ENCODE assay signal across 8 cellular contexts in genomic region chr14:35826218-35826951, GRCh38. TPM values are rescaled to one million over a fixed set of nuclear protein-coding genes. Genes with fewer than 3 reads are reported as not detected.
DNase-seq lines count a peak whose midpoint lies in the region; ATAC-seq, FAIRE-seq and TF ChIP-seq lines count a peak whose summit lies in the region.

Gene BRMS1L, plus strand, starts transcription at chr14:35826338. Its CDS starts 179 bp downstream, at chr14:35826517.

- FAIRE-seq in GM19239 (lab: Jason Lieb, UNC): peak; percentile 98

- peak within 1 kb of the TSS; percentile 99 for H3K4me3 ChIP-seq in BE2C (ENCODE audit: low read depth, low read length)
- peak within 1 kb of the TSS; percentile 99 for H3K4me3 ChIP-seq in choroid plexus epithelial cell (ENCODE audit: low read depth, low read length)
- peak within 1 kb of the TSS; percentile 81 for H3K4me3 ChIP-seq in kidney epithelial cell (ENCODE audit: low read depth, low read length)

- H3K9me3 Mint-ChIP-seq in activated CD4-positive, alpha-beta T cell treated with anti-CD3 and anti-CD28 coated beads for 36 hours (ENCODE audit: low read depth): no peaks in the 10 kb centered on the region

- H3K4me1 ChIP-seq in BE2C: no peaks in the 10 kb centered on the region

- no peaks in the 10 kb centered on the region for H3K9me3 ChIP-seq in BE2C

- peak within 1 kb of the TSS; percentile 71 for H3K4me3 Mint-ChIP-seq in activated CD4-positive, alpha-beta T cell treated with anti-CD3 and anti-CD28 coated beads for 36 hours

- ATAC-seq in HG03442 (IDR thresholded peaks at IDR 0.05; ENCODE audit: unreplicated experiment): peak; percentile 95
- peak; percentile 98 for ATAC-seq in activated CD4-positive, alpha-beta T cell treated with anti-CD3 and anti-CD28 coated beads for 36 hours

- H3K27me3 ChIP-seq in BE2C (no peaks in the 10 kb centered on the region), kidney epithelial cell (ENCODE audit: control insufficient read depth, insufficient read depth, low read length) (no peaks in the 10 kb centered on the region)

- intact Hi-C loops in activated CD4-positive, alpha-beta T cell treated with anti-CD3 and anti-CD28 coated beads for 36 hours (cut with DNase I, micrococcal nuclease): loop anchor here (1.0 to 5.0 kb wide), 10 partner anchors 17 to 1364 kb away; partner anchors contain the start of genes MBIP (in 2 of the 2), PRORP (in 2 of the 2), RALGAPA1 (in 2 of the 2) and FAM177A1 (in 1 of the 2)

- DNase-seq in BE2C (peak; percentile 100), GM19239 (ENCODE audit: insufficient read length, low spot score) (peak; percentile 97), NCI-H510A treated with DMSO at 0.1 percent for 48 hours (lab: John Stamatoyannopoulos, UW) (peak; percentile 99), choroid plexus epithelial cell (ENCODE audit: low read depth) (peak; percentile 100), kidney epithelial cell (ENCODE audit: low read depth) (peak; percentile 98)
- peak; percentile 99 for DNase-seq in activated CD4-positive, alpha-beta T cell treated with anti-CD3 and anti-CD28 coated beads for 36 hours
- DNase-seq in stimulated activated CD4-positive, alpha-beta T cell treated with anti-CD3 and anti-CD28 coated beads, Interleukin-15, amount 100 ng/mL, for 24 hours: peak; percentile 99

- peaks cover 2% of the 10 kb centered on the region for H3K36me3 Mint-ChIP-seq in activated CD4-positive, alpha-beta T cell treated with anti-CD3 and anti-CD28 coated beads for 36 hours (ENCODE audit: low read depth)

- peak within 1 kb of the TSS; percentile 90 for H3K27ac Mint-ChIP-seq in activated CD4-positive, alpha-beta T cell treated with anti-CD3 and anti-CD28 coated beads for 36 hours

- H3K4me1 Mint-ChIP-seq in activated CD4-positive, alpha-beta T cell treated with anti-CD3 and anti-CD28 coated beads for 36 hours: peaks cover 24% of the 10 kb centered on the region

- H3K36me3 ChIP-seq in BE2C (no peaks in the 10 kb centered on the region), kidney epithelial cell (ENCODE audit: control insufficient read depth, insufficient read depth, low read length) (no peaks in the 10 kb centered on the region)

- no peak for TF ChIP-seq CTCF in BE2C (IDR thresholded peaks at IDR 0.05; ENCODE audit: low read depth, low read length)
- TF ChIP-seq CTCF in choroid plexus epithelial cell (conservative IDR thresholded peaks at IDR 0.05; ENCODE audit: low read depth, low read length): no peak
- TF ChIP-seq CTCF in kidney epithelial cell (IDR thresholded peaks at IDR 0.05; ENCODE audit: insufficient read depth, low read length, poor library complexity, severe bottlenecking): no peak

- POLR2A ChIA-PET in activated CD4-positive, alpha-beta T cell treated with anti-CD3 and anti-CD28 coated beads for 36 hours (lab: Charles Lee): interaction anchor here (0.6 to 1.5 kb wide), 7 partner anchors 9 to 845 kb away, joined by 3 to 9 read pairs (median 4); partner anchors contain the start of gene RALGAPA1

- H3K27me3 Mint-ChIP-seq in activated CD4-positive, alpha-beta T cell treated with anti-CD3 and anti-CD28 coated beads for 36 hours: no peaks in the 10 kb centered on the region

- CTCF ChIA-PET in activated CD4-positive, alpha-beta T cell treated with anti-CD3 and anti-CD28 coated beads for 36 hours (lab: Charles Lee): interaction anchor here (0.6 to 1.3 kb wide), 9 partner anchors 9 to 963 kb away, joined by 3 to 8 read pairs (median 3); partner anchors contain the start of gene MBIP

RNA-seq across cellular contexts. Expression of gene BRMS1L, which starts in this region (rescaled TPM):
- 10.7 TPM for polyA plus RNA-seq in BE2C (2012; ENCODE audit: insufficient read depth, insufficient read length, low read depth)
- total RNA-seq in activated CD4-positive, alpha-beta T cell treated with anti-CD3 and anti-CD28 coated beads for 36 hours: 1 to 10 TPM; 5.3 to 7.8 TPM
- 5.6 and 6.4 TPM in 2 replicates for total RNA-seq in kidney epithelial cell

Comparison
In these comparisons a context has a peak if more than half of its experiments do, and no peak if none do; other contexts are left out.
1. Peak in every context shown above with its lines: DNase-seq, ATAC-seq and H3K4me3 ChIP-seq.